Comparison of ENCODE assay signal across 8 cellular contexts in the genomic region with DNA sequence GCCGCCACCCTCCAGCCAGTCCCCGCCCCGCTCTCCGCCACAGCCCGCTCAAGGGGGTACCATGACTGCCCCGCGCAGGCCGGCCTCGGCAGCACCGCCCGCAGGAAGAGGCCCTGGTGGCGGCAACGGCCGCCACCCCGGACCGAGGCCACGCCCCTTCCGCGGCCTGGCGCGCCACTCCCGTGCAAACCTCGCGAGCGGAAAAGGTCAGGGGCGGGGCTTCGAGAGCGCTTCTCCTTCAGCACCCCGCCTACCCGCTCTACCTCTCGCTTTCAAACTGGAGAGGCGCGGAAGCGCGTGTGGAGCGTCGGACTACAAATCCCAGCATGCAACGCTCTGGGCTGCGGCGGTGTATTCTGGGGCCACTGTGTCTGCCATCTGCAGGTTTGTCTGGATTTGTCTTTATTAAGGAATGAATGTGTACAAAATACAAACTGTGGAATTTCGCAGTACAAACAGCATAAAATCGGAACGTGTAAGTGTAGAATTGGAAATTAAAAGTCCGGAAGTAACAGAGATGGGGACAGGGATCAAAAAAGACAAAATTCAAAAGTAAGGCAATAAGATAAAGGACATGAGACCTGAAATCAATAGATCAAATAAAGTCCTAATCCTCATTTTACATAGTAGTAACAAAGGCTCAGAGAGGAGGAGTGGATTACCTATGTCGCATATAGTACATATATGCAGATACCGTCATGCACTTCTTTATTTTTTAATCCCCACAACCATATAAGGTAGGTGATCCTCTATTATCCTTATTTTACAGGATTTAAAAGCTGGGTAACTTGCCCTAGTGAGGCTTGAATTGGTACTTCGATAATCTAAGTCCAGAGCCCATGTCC. TPM values are rescaled to one million over a fixed set of nuclear protein-coding genes. Genes with fewer than 3 reads are reported as not detected.
A peak's percentile ranks its signal among the peaks of the same experiment; 100 is the strongest.
DNase-seq lines count a peak whose midpoint lies in the region; ATAC-seq, FAIRE-seq and TF ChIP-seq lines count a peak whose summit lies in the region.

No MANE protein-coding gene starts in this region.

- in situ Hi-C loops in transverse colon (cut with MboI; ENCODE audit: low pct_ligation_motif_present in 1 of 4, low pct_unique_long_range_greater_than_20kb in 1 of 4, low sequenced_read_pairs in 3 of 4), result loop anchor here in 3 of 4 donors (10.0 to 25.0 kb wide), 3 partner anchors 137 to 390 kb away; a partner anchor contains a TSS

- peaks cover 15% of the 10 kb centered on the region for H3K79me1 ChIP-seq in trophoblast cell (ENCODE audit: low read length)

- H3K4me3 ChIP-seq in trophoblast cell (ENCODE audit: low read depth, low read length) (no peak overlapping the region), transverse colon (peak overlapping the region in 3 of 4 donors; percentile 81 to 94 (median 86))

- H3K79me2 ChIP-seq in trophoblast cell (ENCODE audit: control insufficient read depth, insufficient read depth, low read length, poor library complexity), result peaks cover 7% of the 10 kb centered on the region

- intact Hi-C loops in cardiac septum (cut with DNase I) (loop anchor here (2.0 to 5.0 kb wide), 2 partner anchors 201 to 405 kb away; a partner anchor contains a TSS), transverse colon (cut with DNase I; ENCODE audit: low total_unique reads) (loop anchor here (5.0 to 10.0 kb wide), 2 partner anchors 193 to 410 kb away; a partner anchor contains a TSS)

- no peak overlapping the region for H3K18ac ChIP-seq in trophoblast cell (ENCODE audit: low read length)

- no peak overlapping the region for H4K12ac ChIP-seq in trophoblast cell (ENCODE audit: low read depth, low read length)

- H2BK5ac ChIP-seq in trophoblast cell (ENCODE audit: low read depth, low read length, poor library complexity), result no peak overlapping the region

- H3K4ac ChIP-seq in trophoblast cell (ENCODE audit: low read depth, low read length), result no peak overlapping the region

- TF ChIP-seq POLR2A in GM12891 (IDR thresholded peaks at IDR 0.05; ENCODE audit: low read depth, low read length), result no peak
- no peak for TF ChIP-seq POLR2A in transverse colon (IDR thresholded peaks at IDR 0.05)

- WGBS in adipose tissue, 3 donors, result 6 to 8% (median 7%) methylated on average over 38 to 47 of the region's 47 CpGs
- no CpG with 5 or more reads among the region's 47 CpGs for WGBS in trophoblast cell (ENCODE audit: extremely low coverage, insufficient coverage, insufficient read length)
- 6 to 35% methylated on average over 7 to 43 of the region's 47 CpGs for WGBS in transverse colon (ENCODE audit: low coverage in 1 of 2), 2 donors

- H2AK5ac ChIP-seq in trophoblast cell (ENCODE audit: low read length), result no peak overlapping the region

- H3K9me3 ChIP-seq in trophoblast cell (ENCODE audit: insufficient read depth, low read depth, low read length) (no peaks in the 10 kb centered on the region), transverse colon (no peaks in the 10 kb centered on the region)

- H3K27ac ChIP-seq in adipose tissue (ENCODE audit: low read depth, low read length) (peak overlapping the region; percentile 81), trophoblast cell (ENCODE audit: low read depth, low read length) (peak overlapping the region; percentile 92), transverse colon (peak overlapping the region; percentile 96 to 99 (median 98))

- no peak for TF ChIP-seq EP300 in transverse colon (IDR thresholded peaks at IDR 0.05; ENCODE audit: low read depth)

- peak; percentile 98 for FAIRE-seq in GM12891 (lab: Jason Lieb, UNC)

- no peak overlapping the region for H3K14ac ChIP-seq in trophoblast cell (ENCODE audit: low read length)

- no peak overlapping the region for H2BK120ac ChIP-seq in trophoblast cell (ENCODE audit: insufficient read depth, low read length, poor library complexity)

- H4K91ac ChIP-seq in trophoblast cell (ENCODE audit: low read depth, low read length), result no peak overlapping the region

- H3K23ac ChIP-seq in trophoblast cell (ENCODE audit: low read length), result no peak overlapping the region

- peaks cover 0 to 4% of the 10 kb centered on the region in 2 experiments for H3K36me3 ChIP-seq in trophoblast cell (ENCODE audit: control insufficient read depth in 1 of 2, insufficient read depth in 2 of 2, low read length in 2 of 2)
- no peaks in the 10 kb centered on the region for H3K36me3 ChIP-seq in transverse colon

- ATAC-seq in HG02852 (IDR thresholded peaks at IDR 0.05; ENCODE audit: unreplicated experiment), result peak; percentile 94

- H3K9ac ChIP-seq in trophoblast cell (ENCODE audit: low read length), result no peak overlapping the region

- peak overlapping the region; percentile 52 for H3K4me2 ChIP-seq in trophoblast cell (ENCODE audit: low read length)

- no peak overlapping the region for H4K8ac ChIP-seq in trophoblast cell (ENCODE audit: low read depth, low read length)

- DNase-seq in GM12891 (ENCODE audit: insufficient read length, low spot score), result peak; percentile 91
- DNase-seq in NCI-H1436 (lab: John Stamatoyannopoulos, UW), result peak; percentile 100
- peak; percentile 99 for DNase-seq in SW480 (ENCODE audit: low spot score)
- DNase-seq in cardiac septum (ENCODE audit: low spot score), result peak; percentile 99
- peak; percentile 100 for DNase-seq in trophoblast cell
- peak; percentile 100 for DNase-seq in transverse colon

- H2AFZ ChIP-seq in trophoblast cell (ENCODE audit: insufficient read depth, low read length, poor library complexity), result no peak overlapping the region

- H2BK12ac ChIP-seq in trophoblast cell (ENCODE audit: low read length), result no peak overlapping the region

- TF ChIP-seq CTCF in transverse colon (IDR thresholded peaks at IDR 0.05), result peak; percentile 23 to 62 (median 45)

- H3K4me1 ChIP-seq in trophoblast cell (ENCODE audit: control insufficient read depth in 1 of 2, insufficient read depth in 2 of 2, low read length in 2 of 2) (peaks cover 8 to 11% of the 10 kb centered on the region in 2 experiments), transverse colon (peaks cover 7 to 39% (median 21%) of the 10 kb centered on the region in 4 donors)

- H3K27me3 ChIP-seq in trophoblast cell (ENCODE audit: insufficient read depth, low read length) (no peaks in the 10 kb centered on the region), transverse colon (no peaks in the 10 kb centered on the region)

TF ChIP-seq in GM12891, 5 proteins besides CTCF, POLR2A, EP300 and RAD21:
- TF ChIP-seq SPI1 (IDR thresholded peaks at IDR 0.05; ENCODE audit: low read depth, low read length), result peak; percentile 39
- no peak for TF ChIP-seq TAF1 (IDR thresholded peaks at IDR 0.05; ENCODE audit: low read depth, low read length)
- no peak for TF ChIP-seq POLR2AphosphoS5 (IDR thresholded peaks at IDR 0.05; ENCODE audit: low read depth, low read length)
- TF ChIP-seq PAX5 (IDR thresholded peaks at IDR 0.05; ENCODE audit: insufficient read depth, low read length, severe bottlenecking), result peak; percentile 16
- peak; percentile 83; the same call in 1 of the 2 replicates for TF ChIP-seq POU2F2 (IDR thresholded peaks at IDR 0.05; ENCODE audit: low read depth, low read length)

RNA-seq across cellular contexts. Expression of a gene that starts 0.5 kb away (rescaled TPM):
- polyA plus RNA-seq in GM12891 (2012; ENCODE audit: low read depth, missing spikeins), result 22.6 TPM
- 10 to 100 TPM; 12.8 to 21.4 (median 17.8) TPM for polyA plus RNA-seq in adipose tissue
- 8.6 TPM for total RNA-seq in cardiac septum
- polyA plus RNA-seq in trophoblast cell (2013), result 26.4 TPM in 2 replicates
- total RNA-seq in transverse colon, result 10 to 100 TPM; 13.7 to 47.0 (median 27.3) TPM

RNA-seq across cellular contexts. Expression of a gene that starts 8.9 kb away (rescaled TPM):
- 0.18 TPM for polyA plus RNA-seq in GM12891 (2012; ENCODE audit: low read depth, missing spikeins)
- polyA plus RNA-seq in adipose tissue, result 1 to 10 TPM in 1 of 3 donors, under 1 TPM in 2; 0.22 to 1.3 (median 0.35) TPM
- total RNA-seq in cardiac septum (0.38 TPM), transverse colon (1 to 10 TPM in 1 of 4 donors, under 1 TPM in 1, not detected in 2; 0.55 to 2.7 TPM)
- polyA plus RNA-seq in trophoblast cell (2013), result 0.12 and 0.24 TPM in 2 replicates
